22 cellular contexts compared by ENCODE assay signal in genomic region chr1:23088027-23088426, GRCh38.
"Had no signal": no experiment of that assay in that cellular context is flagged by ENCODE, and none has a peak within 500 bp of the region (broad histone marks: within the 10 kb centered on the region; RNA-seq: fewer than 3 reads in every experiment).

No MANE protein-coding gene starts in this region.

- H3K4me1 Mint-ChIP-seq: activated CD4-positive, alpha-beta T cell treated with anti-CD3 and anti-CD28 coated beads, Interleukin-2, amount 10 ng/mL, durations not matched to agents 7 days and 5 days; memory B cell; stimulated activated memory B cell treated with anti-CD40 and anti-IgM and Interleukin-4, amounts not matched to agents 10 μg/mL and 1 μg/mL and 100 μg/mL, for 72 hours had no signal

- ATAC-seq: activated T-cell treated with anti-CD3 and anti-CD28 coated beads, Interleukin-2, amount 50 U/mL, for 4 hours; heart left ventricle; left cardiac atrium; sciatic nerve; stimulated activated memory B cell treated with anti-CD40 and anti-IgM and Interleukin-4, amounts not matched to agents 10 μg/mL and 1 μg/mL and 100 μg/mL, for 72 hours had no signal

- FAIRE-seq: islet of Langerhans had no signal

- H3K9me3 ChIP-seq: breast epithelium, colonic mucosa, heart left ventricle, thoracic aorta, vagina had no signal

- H3K27ac ChIP-seq: breast epithelium, colonic mucosa, heart left ventricle, thoracic aorta, vagina, WERI-Rb-1 had no signal

- H3K4me2 ChIP-seq: smooth muscle cell had no signal

- H3K27me3 Mint-ChIP-seq: activated CD4-positive, alpha-beta T cell treated with anti-CD3 and anti-CD28 coated beads, Interleukin-2, amount 10 ng/mL, durations not matched to agents 7 days and 5 days; memory B cell; stimulated activated memory B cell treated with anti-CD40 and anti-IgM and Interleukin-4, amounts not matched to agents 10 μg/mL and 1 μg/mL and 100 μg/mL, for 72 hours; type B pancreatic cell had no signal

- H3K27me3 ChIP-seq: breast epithelium, colonic mucosa, dorsolateral prefrontal cortex, heart left ventricle, vagina had no signal

- H3K27ac Mint-ChIP-seq: activated CD4-positive, alpha-beta T cell treated with anti-CD3 and anti-CD28 coated beads, Interleukin-2, amount 10 ng/mL, durations not matched to agents 7 days and 5 days; memory B cell; stimulated activated memory B cell treated with anti-CD40 and anti-IgM and Interleukin-4, amounts not matched to agents 10 μg/mL and 1 μg/mL and 100 μg/mL, for 72 hours; T-helper 2 cell treated with Interferon-gamma antibody and Interleukin-4, amounts not matched to agents 5 μg/mL and 100 μg/mL, for 36 hours had no signal

- H3K4me1 ChIP-seq: colonic mucosa had no signal

- DNase-seq: activated CD4-positive, alpha-beta T cell treated with anti-CD3 and anti-CD28 coated beads, Interleukin-2, amount 10 ng/mL, durations not matched to agents 7 days and 5 days; activated CD4-positive, CD25-positive, alpha-beta regulatory T cell treated with anti-CD3 and anti-CD28 coated beads, Interleukin-2, amount 50 U/mL, for 72 hours; activated CD8-positive, alpha-beta memory T cell treated with anti-CD3 and anti-CD28 coated beads, Interleukin-2, amount 50 U/mL, for 4 hours; activated effector memory CD4-positive, alpha-beta T cell treated with Interleukin-2 at 50 U/mL for 16 hours; activated naive CD4-positive, alpha-beta T cell treated with anti-CD3 and anti-CD28 coated beads, Interleukin-2, amount 50 U/mL, for 16 hours; activated T-cell treated with anti-CD3 and anti-CD28 coated beads, Interleukin-2, amount 50 U/mL, for 4 hours; colonic mucosa; dorsolateral prefrontal cortex; heart left ventricle; left cardiac atrium; stimulated activated CD4-positive, alpha-beta T cell treated with anti-CD3 and anti-CD28 coated beads, Interleukin-15, amount 100 ng/mL, for 24 hours; WERI-Rb-1 had no signal

- H3K9me3 Mint-ChIP-seq: activated CD4-positive, alpha-beta T cell treated with anti-CD3 and anti-CD28 coated beads, Interleukin-2, amount 10 ng/mL, durations not matched to agents 7 days and 5 days; activated T-cell treated with anti-CD3 and anti-CD28 coated beads, Interleukin-2, amount 50 U/mL, for 4 hours; memory B cell; stimulated activated memory B cell treated with anti-CD40 and anti-IgM and Interleukin-4, amounts not matched to agents 10 μg/mL and 1 μg/mL and 100 μg/mL, for 72 hours; T-helper 2 cell treated with Interferon-gamma antibody and Interleukin-4, amounts not matched to agents 5 μg/mL and 100 μg/mL, for 36 hours; type B pancreatic cell had no signal

- H3K4me3 Mint-ChIP-seq: activated CD4-positive, alpha-beta T cell treated with anti-CD3 and anti-CD28 coated beads, Interleukin-2, amount 10 ng/mL, durations not matched to agents 7 days and 5 days; activated T-cell treated with anti-CD3 and anti-CD28 coated beads, Interleukin-2, amount 50 U/mL, for 4 hours; memory B cell; stimulated activated memory B cell treated with anti-CD40 and anti-IgM and Interleukin-4, amounts not matched to agents 10 μg/mL and 1 μg/mL and 100 μg/mL, for 72 hours; T-helper 2 cell treated with Interferon-gamma antibody and Interleukin-4, amounts not matched to agents 5 μg/mL and 100 μg/mL, for 36 hours; type B pancreatic cell had no signal

- H3K4me3 ChIP-seq: breast epithelium, colonic mucosa, dorsolateral prefrontal cortex, heart left ventricle, smooth muscle cell, thoracic aorta, vagina had no signal
